ENCODE assay signal across 8 cellular contexts in genomic region chr17:38748329-38749221, GRCh38. TPM values are rescaled to one million over a fixed set of nuclear protein-coding genes. Genes with fewer than 3 reads are reported as not detected.
DNase-seq lines count a peak whose midpoint lies in the region; ATAC-seq and TF ChIP-seq lines count a peak whose summit lies in the region.

Gene PCGF2, minus strand, starts transcription at chr17:38748336. Its CDS starts 7,934 bp downstream, at chr17:38740402.

- no peaks in the 10 kb centered on the region for H3K9me3 ChIP-seq in tibial artery

- no peak for TF ChIP-seq CTCF in tibial artery (IDR thresholded peaks at IDR 0.05)

- no peaks in the 10 kb centered on the region for H3K36me3 ChIP-seq in tibial artery

- peak; percentile 94 for DNase-seq in ELR (ENCODE audit: low read depth)
- DNase-seq in NCI-H1105 (lab: John Stamatoyannopoulos, UW) = peak; percentile 91
- DNase-seq in SW480 (ENCODE audit: low spot score) = peak; percentile 86
- DNase-seq in epithelial cell of prostate (ENCODE audit: low read depth, low spot score) = no peak
- no peak for DNase-seq in mesenteric fat pad (ENCODE audit: low spot score)
- DNase-seq in tibial artery = peak; percentile 94 to 98
- DNase-seq in SIG-M5 (lab: John Stamatoyannopoulos, UW) = no peak

- peaks cover 0 to 65% (median 40%) of the 10 kb centered on the region in 4 donors for H3K4me1 ChIP-seq in tibial artery

- intact Hi-C loops in tibial artery (cut with DNase I; ENCODE audit: low total_unique reads) = no loop called here

- no peak for ATAC-seq in HG02759 (IDR thresholded peaks at IDR 0.05; ENCODE audit: unreplicated experiment)

- no peaks in the 10 kb centered on the region for H3K27me3 ChIP-seq in tibial artery

- H3K4me3 ChIP-seq in tibial artery = peak within 1 kb of the TSS; percentile 70 to 88

- H3K27ac ChIP-seq in epithelial cell of prostate (peak within 1 kb of the TSS; percentile 77), tibial artery (peak within 1 kb of the TSS; percentile 91 to 96)

RNA-seq across cellular contexts. Expression of gene PCGF2, which starts in this region (rescaled TPM):
- 40.7 TPM for total RNA-seq in mesenteric fat pad

Comparison
In these comparisons a context has a peak if more than half of its experiments do, and no peak if none do; other contexts are left out.
1. DNase-seq: peak in ELR (single experiment), NCI-H1105 (single experiment), SW480 (single experiment) and tibial artery (2 of 2); none in epithelial cell of prostate (single experiment), mesenteric fat pad (single experiment) and SIG-M5 (single experiment).